In genomic region chr2:53987336-53987921, GRCh38 we compare ENCODE assay signal across 9 cellular contexts. TPM values are rescaled to one million over a fixed set of nuclear protein-coding genes. Genes with fewer than 3 reads are reported as not detected.
DNase-seq lines count a peak whose midpoint lies in the region; ATAC-seq, FAIRE-seq and TF ChIP-seq lines count a peak whose summit lies in the region.
"Had no signal": no experiment of that assay in that cellular context is flagged by ENCODE, and none has a peak within 500 bp of the region (broad histone marks: within the 10 kb centered on the region; RNA-seq: fewer than 3 reads in every experiment).

No MANE protein-coding gene starts in this region.

- peak overlapping the region; percentile 11 for H3K27ac ChIP-seq in skeletal muscle tissue (ENCODE audit: low read depth, low read length)

- peaks cover 12 to 26% (median 23%) of the 10 kb centered on the region in 3 donors for H3K4me1 ChIP-seq in skeletal muscle tissue (ENCODE audit: control insufficient read depth in 3 of 3, insufficient read depth in 3 of 3, low read length in 3 of 3)

- peaks cover 0 to 4% (median 0%) of the 10 kb centered on the region in 3 donors for H3K36me3 ChIP-seq in skeletal muscle tissue (ENCODE audit: control insufficient read depth in 3 of 3, insufficient read depth in 3 of 3, low read length in 3 of 3)

- no peak overlapping the region for H3K4me3 ChIP-seq in skeletal muscle tissue (ENCODE audit: low read length in 3 of 3)

- no peak overlapping the region for H3K4me3 Mint-ChIP-seq in natural killer cell
- no peak overlapping the region for H3K4me3 Mint-ChIP-seq in natural killer cell treated with Interleukin-12 subunit alpha and Interleukin-12 subunit beta and Interleukin-15 and Interleukin-18, amount 100 ng/mL, for 72 hours
- H3K4me3 Mint-ChIP-seq in effector memory CD8-positive, alpha-beta T cell, result peak overlapping the region in 1 of 2 donors; percentile 3

- H3K9ac ChIP-seq in skeletal muscle tissue (ENCODE audit: low read depth in 1 of 3, low read length in 3 of 3), result peak overlapping the region in 1 of 3 donors; percentile 18

- TF ChIP-seq CTCF in natural killer cell (IDR thresholded peaks at IDR 0.05) (no peak), D721Med (IDR thresholded peaks at IDR 0.05; ENCODE audit: insufficient read depth, missing control alignments) (no peak)

- no peaks in the 10 kb centered on the region for H3K27me3 ChIP-seq in skeletal muscle tissue (ENCODE audit: control insufficient read depth in 3 of 3, insufficient read depth in 3 of 3, low read length in 3 of 3)

- intact Hi-C loops in natural killer cell (cut with micrococcal nuclease), result no loop called here

- no peak for ATAC-seq in natural killer cell
- no peak for ATAC-seq in natural killer cell treated with Interleukin-12 subunit alpha and Interleukin-12 subunit beta and Interleukin-15 and Interleukin-18, amount 100 ng/mL, for 72 hours
- ATAC-seq in effector memory CD8-positive, alpha-beta T cell (replicated peaks), result no peak

- H3K36me3 Mint-ChIP-seq in natural killer cell, result no peaks in the 10 kb centered on the region
- H3K36me3 Mint-ChIP-seq in natural killer cell treated with Interleukin-12 subunit alpha and Interleukin-12 subunit beta and Interleukin-15 and Interleukin-18, amount 100 ng/mL, for 72 hours, result no peaks in the 10 kb centered on the region
- H3K36me3 Mint-ChIP-seq in effector memory CD8-positive, alpha-beta T cell (ENCODE audit: insufficient read depth), result peaks cover 6% of the 10 kb centered on the region

- H3K4me1 Mint-ChIP-seq in natural killer cell, result peaks cover 13 to 28% of the 10 kb centered on the region in 2 donors
- peaks cover 10 to 12% of the 10 kb centered on the region in 2 donors for H3K4me1 Mint-ChIP-seq in natural killer cell treated with Interleukin-12 subunit alpha and Interleukin-12 subunit beta and Interleukin-15 and Interleukin-18, amount 100 ng/mL, for 72 hours (ENCODE audit: low read depth in 2 of 2)
- peaks cover 13 to 24% of the 10 kb centered on the region in 2 donors for H3K4me1 Mint-ChIP-seq in effector memory CD8-positive, alpha-beta T cell (ENCODE audit: low read depth in 2 of 2)

- peak overlapping the region; percentile 56 to 82 for H3K27ac Mint-ChIP-seq in natural killer cell
- H3K27ac Mint-ChIP-seq in natural killer cell treated with Interleukin-12 subunit alpha and Interleukin-12 subunit beta and Interleukin-15 and Interleukin-18, amount 100 ng/mL, for 72 hours, result no peak overlapping the region
- peak overlapping the region; percentile 74 to 86 for H3K27ac Mint-ChIP-seq in effector memory CD8-positive, alpha-beta T cell

- H3K9me3 ChIP-seq in skeletal muscle tissue (ENCODE audit: control insufficient read depth in 3 of 3, low read length in 3 of 3), result no peaks in the 10 kb centered on the region

- DNase-seq in natural killer cell (no peak), NCI-H2081 (lab: John Stamatoyannopoulos, UW) (peak; percentile 85 to 96), AG08395 (ENCODE audit: low spot score) (no peak), frontal cortex (ENCODE audit: low spot score in 2 of 2) (no peak), D721Med (ENCODE audit: insufficient read length, low spot score) (no peak)
- no peak for DNase-seq in natural killer cell treated with Interleukin-12 subunit alpha and Interleukin-12 subunit beta and Interleukin-15 and Interleukin-18, amount 100 ng/mL, for 72 hours (ENCODE audit: low spot score)
- no peak for DNase-seq in effector memory CD8-positive, alpha-beta T cell
- DNase-seq: DND-41 had no signal

- no peaks in the 10 kb centered on the region for H3K9me3 Mint-ChIP-seq in natural killer cell
- no peaks in the 10 kb centered on the region for H3K9me3 Mint-ChIP-seq in natural killer cell treated with Interleukin-12 subunit alpha and Interleukin-12 subunit beta and Interleukin-15 and Interleukin-18, amount 100 ng/mL, for 72 hours
- no peaks in the 10 kb centered on the region for H3K9me3 Mint-ChIP-seq in effector memory CD8-positive, alpha-beta T cell

- FAIRE-seq in frontal cortex (lab: Jason Lieb, UNC) (no peak), D721Med (lab: Jason Lieb, UNC) (no peak)

- H3K27me3 Mint-ChIP-seq in natural killer cell (ENCODE audit: low read depth in 2 of 2), result no peaks in the 10 kb centered on the region
- H3K27me3 Mint-ChIP-seq in natural killer cell treated with Interleukin-12 subunit alpha and Interleukin-12 subunit beta and Interleukin-15 and Interleukin-18, amount 100 ng/mL, for 72 hours, result no peaks in the 10 kb centered on the region
- H3K27me3 Mint-ChIP-seq in effector memory CD8-positive, alpha-beta T cell, result no peaks in the 10 kb centered on the region

RNA-seq across cellular contexts. Expression of gene PSME4, which starts 16.6 kb away (rescaled TPM):
- total RNA-seq in natural killer cell (100 to 1,000 TPM; 140 to 149 (median 141) TPM), skeletal muscle tissue (28.2 TPM), frontal cortex (31.8 TPM)
- 10 to 100 TPM; 64.9 to 85.0 TPM for total RNA-seq in natural killer cell treated with Interleukin-12 subunit alpha and Interleukin-12 subunit beta and Interleukin-15 and Interleukin-18, amount 100 ng/mL, for 72 hours

Comparison
In these comparisons a context has a peak if more than half of its experiments do, and no peak if none do; other contexts are left out.
1. H3K27ac Mint-ChIP-seq: peak in natural killer cell (2 of 2) and effector memory CD8-positive, alpha-beta T cell (2 of 2); none in natural killer cell treated with Interleukin-12 subunit alpha and Interleukin-12 subunit beta and Interleukin-15 and Interleukin-18, amount 100 ng/mL, for 72 hours (0 of 2).
2. DNase-seq: peak in NCI-H2081 (2 of 2); none in natural killer cell (single experiment), natural killer cell treated with Interleukin-12 subunit alpha and Interleukin-12 subunit beta and Interleukin-15 and Interleukin-18, amount 100 ng/mL, for 72 hours (single experiment), effector memory CD8-positive, alpha-beta T cell (0 of 3), AG08395 (single experiment), frontal cortex (0 of 2) and D721Med (single experiment).